In genomic region chr2:95414015-95414594, GRCh38 we compare ENCODE assay signal across 8 cellular contexts. TPM values are rescaled to one million over a fixed set of nuclear protein-coding genes. Genes with fewer than 3 reads are reported as not detected.
A peak's percentile ranks its signal among the peaks of the same experiment; 100 is the strongest.
DNase-seq lines count a peak whose midpoint lies in the region; FAIRE-seq and TF ChIP-seq lines count a peak whose summit lies in the region.
"Not testable (repeated sequence)": the region's sequence is repeated elsewhere in the genome, so short reads cannot be mapped to it uniquely, and the experiment has no call there.

No MANE protein-coding gene starts in this region.

- peak; percentile 74 for TF ChIP-seq CTCF in LNCaP clone FGC (IDR thresholded peaks at IDR 0.05; ENCODE audit: control insufficient read depth, extremely low read depth, insufficient read depth)

- not testable (repeated sequence) for FAIRE-seq in RCC 7860 (lab: Jason Lieb, UNC)

- peak; percentile 90 for DNase-seq in DMS53 treated with DMSO at 0.1 percent for 48 hours (lab: John Stamatoyannopoulos, UW; ENCODE audit: unreplicated experiment)
- DNase-seq in H4 (ENCODE audit: low spot score), result peak; percentile 69
- DNase-seq in LNCaP clone FGC (ENCODE audit: low read depth), result peak; percentile 15
- peak; percentile 53 for DNase-seq in RCC 7860 (ENCODE audit: low spot score)
- peak; percentile 55 for DNase-seq in activated T-cell treated with anti-CD3 and anti-CD28 coated beads for 48 hours (ENCODE audit: low read depth)
- peak; percentile 51 for DNase-seq in epidermal melanocyte (ENCODE audit: insufficient read length, low spot score)
- DNase-seq in midbrain (lab: John Stamatoyannopoulos, UW), result peak; percentile 86
- DNase-seq in stimulated activated CD8-positive, alpha-beta memory T cell treated with anti-CD3 and anti-CD28 coated beads, Interleukin-4, amount 100 ng/mL, for 48 hours, result peak; percentile 79

- H3K4me3 ChIP-seq in LNCaP clone FGC (ENCODE audit: low read depth, low read length), result not testable (repeated sequence)

RNA-seq across cellular contexts. Expression of gene FAHD2A, which starts 11.6 kb away (rescaled TPM):
- total RNA-seq in H4 (2014; rRNA removed; shearing (Covaris generic)), result 15.5 and 19.4 TPM in 2 replicates

Comparison
In these comparisons a context has a peak if more than half of its experiments do, and no peak if none do; other contexts are left out.
1. DNase-seq: peak in every context shown above with its lines; median percentile 90 in DMS53 treated with DMSO at 0.1 percent for 48 hours; 86 in midbrain; 79 in stimulated activated CD8-positive, alpha-beta memory T cell treated with anti-CD3 and anti-CD28 coated beads, Interleukin-4, amount 100 ng/mL, for 48 hours; 69 in H4; 55 in activated T-cell treated with anti-CD3 and anti-CD28 coated beads for 48 hours; 53 in RCC 7860; 51 in epidermal melanocyte; 15 in LNCaP clone FGC.